8 cellular contexts compared by ENCODE assay signal in the genomic region with DNA sequence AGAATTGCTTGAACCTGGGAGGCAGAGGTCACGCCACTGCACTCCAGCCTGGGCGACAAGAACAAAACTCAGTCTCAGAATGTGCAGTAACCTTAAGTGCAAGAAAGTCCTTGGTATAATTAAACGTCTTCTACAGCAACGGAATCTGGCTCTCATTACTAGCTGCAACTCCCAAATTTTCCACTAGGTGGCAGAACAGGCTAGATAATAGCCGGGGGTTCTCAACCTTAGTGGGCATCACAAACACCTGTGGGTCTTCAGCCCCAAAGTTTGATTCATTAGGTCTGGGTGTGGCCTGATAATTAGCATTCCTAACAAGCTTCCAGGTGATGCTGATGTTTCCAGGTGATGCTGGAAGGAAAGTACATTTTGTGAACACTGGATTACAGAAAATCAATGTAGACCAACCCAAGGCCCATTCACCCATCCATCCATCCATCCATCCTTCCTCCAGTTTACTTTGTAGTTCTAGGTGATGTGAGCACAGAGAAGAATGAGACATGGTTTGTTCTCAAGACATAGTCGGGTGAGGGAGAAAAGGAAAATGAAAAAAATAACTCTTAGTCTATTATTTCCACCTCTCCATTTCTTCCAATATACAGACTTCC. TPM values are rescaled to one million over a fixed set of nuclear protein-coding genes. Genes with fewer than 3 reads are reported as not detected.
DNase-seq lines count a peak whose midpoint lies in the region; ATAC-seq and TF ChIP-seq lines count a peak whose summit lies in the region.

No MANE protein-coding gene starts in this region.

- H3F3A ChIP-seq in SK-N-SH (replicated peaks; ENCODE audit: insufficient read depth), result peaks cover 23% of the 10 kb centered on the region

- TF ChIP-seq RAD21 in IMR-90 (IDR thresholded peaks at IDR 0.05; ENCODE audit: low read length), result peak; percentile 90
- peak; percentile 94 for TF ChIP-seq RAD21 in SK-N-SH (IDR thresholded peaks at IDR 0.05; ENCODE audit: low read length)

- peaks cover 0 to 15% of the 10 kb centered on the region in 2 experiments; a peak in 2 of 4 replicates for H3K79me1 ChIP-seq in IMR-90 (ENCODE audit: low read depth in 1 of 2, low read length in 2 of 2)

- intact Hi-C loops in IMR-90 (cut with micrococcal nuclease), result loop anchor here (1.0 to 5.0 kb wide), 5 partner anchors 137 to 441 kb away; partner anchors contain the start of gene CNTRL
- intact Hi-C loops in activated naive CD4-positive, alpha-beta T cell treated with anti-CD3 and anti-CD28 coated beads for 36 hours (cut with micrococcal nuclease), result loop anchor here (1.0 to 5.0 kb wide), 12 partner anchors 42 to 641 kb away; partner anchors contain the start of genes MEGF9 and PHF19
- intact Hi-C loops in head of caudate nucleus (cut with DNase I), result loop anchor here (5.0 kb wide), 1 partner anchor 181 kb away; no protein-coding TSS in a partner anchor

- H4K5ac ChIP-seq in IMR-90 (ENCODE audit: low read depth, low read length), result no peak overlapping the region

- no peak overlapping the region for H3K27ac ChIP-seq in IMR-90 (ENCODE audit: insufficient read depth, low read length)
- H3K27ac ChIP-seq in SK-N-SH (ENCODE audit: low read depth in 2 of 2, low read length in 1 of 2), result no peak overlapping the region; a peak in 1 of 4 replicates

- H4K20me1 ChIP-seq in IMR-90 (ENCODE audit: insufficient read depth, low read length) (no peaks in the 10 kb centered on the region), SK-N-SH (ENCODE audit: insufficient read depth) (no peaks in the 10 kb centered on the region)

- no peaks in the 10 kb centered on the region for H3K27me3 Mint-ChIP-seq in activated naive CD4-positive, alpha-beta T cell treated with anti-CD3 and anti-CD28 coated beads for 36 hours (ENCODE audit: low read depth)

- H3K4me3 ChIP-seq in IMR-90 (ENCODE audit: insufficient read depth, low read depth, low read length) (no peak overlapping the region), SK-N-SH (ENCODE audit: low read depth in 2 of 2, low read length in 1 of 2) (peak overlapping the region in 1 of 2 experiments; percentile 26; a peak in 1 of 4 replicates)

- no peak overlapping the region for H3K18ac ChIP-seq in IMR-90 (ENCODE audit: low read depth, low read length)

- peak; percentile 80 for TF ChIP-seq CTCF in IMR-90 (conservative IDR thresholded peaks at IDR 0.05; ENCODE audit: low read depth, low read length)
- peak; percentile 90 for TF ChIP-seq CTCF in SK-N-SH (IDR thresholded peaks at IDR 0.05)

- no peak overlapping the region for H3K23ac ChIP-seq in IMR-90 (ENCODE audit: low read depth, low read length)

- POLR2A ChIA-PET in IMR-90 (lab: Charles Lee; ENCODE audit: unreplicated experiment), result no interaction called here
- POLR2A ChIA-PET in SK-N-SH (lab: Yijun Ruan, JAX), result no interaction called here

- H3K27ac Mint-ChIP-seq in activated naive CD4-positive, alpha-beta T cell treated with anti-CD3 and anti-CD28 coated beads for 36 hours, result peak overlapping the region; percentile 58

- no peak overlapping the region for H3K56ac ChIP-seq in IMR-90 (ENCODE audit: extremely low read depth, insufficient read depth, low read length)

- no peak overlapping the region for H3K14ac ChIP-seq in IMR-90 (replicated peaks; ENCODE audit: low read depth, low read length)

- CTCF ChIA-PET in IMR-90 (lab: Yijun Ruan, JAX), result interaction anchor here (0.7 to 1.8 kb wide), 8 partner anchors 11 to 307 kb away, joined by 3 to 7 read pairs (median 4); no protein-coding TSS in a partner anchor
- CTCF ChIA-PET in SK-N-SH (lab: Yijun Ruan, JAX), result interaction anchor here (0.5 to 3.3 kb wide), 50 partner anchors 8 to 643 kb away, joined by 3 to 47 read pairs (median 4); partner anchors contain the start of gene FBXW2
- CTCF ChIA-PET in activated naive CD4-positive, alpha-beta T cell treated with anti-CD3 and anti-CD28 coated beads for 36 hours (lab: Charles Lee), result interaction anchor here (0.7 to 2.9 kb wide), 37 partner anchors 10 to 457 kb away, joined by 3 to 22 read pairs (median 4); partner anchors contain the start of genes CNTRL and FBXW2

- H2AK9ac ChIP-seq in IMR-90 (replicated peaks; ENCODE audit: low read depth, low read length, poor library complexity), result no peak overlapping the region

- no peak overlapping the region for H3K4ac ChIP-seq in IMR-90 (ENCODE audit: low read depth, low read length)

- no peaks in the 10 kb centered on the region for H3K9me3 ChIP-seq in IMR-90 (ENCODE audit: control insufficient read depth, insufficient read depth, low read length)
- no peaks in the 10 kb centered on the region for H3K9me3 ChIP-seq in SK-N-SH

- H3K4me1 ChIP-seq in IMR-90 (ENCODE audit: control insufficient read depth, insufficient read depth, low read length) (peaks cover 7% of the 10 kb centered on the region), SK-N-SH (ENCODE audit: control insufficient read depth in 1 of 2, insufficient read depth in 2 of 2, low read depth in 1 of 2, low read length in 1 of 2) (peaks cover 0 to 8% of the 10 kb centered on the region in 2 experiments; a peak in 1 of 4 replicates)

- WGBS in IMR-90 (ENCODE audit: extremely low coverage in 2 of 2, insufficient read length in 1 of 2), 2 experiments, result 10% methylated on average over 2 of the region's 6 CpGs; no CpG with 5 or more reads in 1 of the 2 experiments
- 6% methylated on average over 6 of the region's 6 CpGs for WGBS in SK-N-SH (ENCODE audit: low lambda C conversion rate)

- H3K4me3 Mint-ChIP-seq in activated naive CD4-positive, alpha-beta T cell treated with anti-CD3 and anti-CD28 coated beads for 36 hours, result no peak overlapping the region

- TF ChIP-seq EP300 in SK-N-SH (IDR thresholded peaks at IDR 0.05; ENCODE audit: borderline replicate concordance in 1 of 2, low read depth in 1 of 2, low read length in 1 of 2), result no peak

- in situ Hi-C loops in IMR-90 (cut with MboI; ENCODE audit: low sequenced_read_pairs), result loop anchor here (10.0 to 25.0 kb wide), 2 partner anchors 309 to 631 kb away; no protein-coding TSS in a partner anchor

- H2BK120ac ChIP-seq in IMR-90 (ENCODE audit: low read depth, low read length), result no peak overlapping the region

- no peaks in the 10 kb centered on the region for H3K79me2 ChIP-seq in SK-N-SH (ENCODE audit: insufficient read depth)

- peak; percentile 81 for ATAC-seq in IMR-90 (ENCODE audit: low read depth)
- ATAC-seq in GM21529 (IDR thresholded peaks at IDR 0.05; ENCODE audit: unreplicated experiment), result no peak

- BruUV-seq in IMR-90 (replicated peaks; lab: Mats Ljungman, UMichigan), result no TSS peak

- H3K9ac ChIP-seq in IMR-90 (ENCODE audit: low read depth, low read length), result no peak overlapping the region
- no peak overlapping the region for H3K9ac ChIP-seq in SK-N-SH

- H3K9me2 ChIP-seq in SK-N-SH, result no peaks in the 10 kb centered on the region

- H4K91ac ChIP-seq in IMR-90 (ENCODE audit: insufficient read depth, low read depth, low read length), result no peak overlapping the region

- peaks cover 34% of the 10 kb centered on the region for H3K4me1 Mint-ChIP-seq in activated naive CD4-positive, alpha-beta T cell treated with anti-CD3 and anti-CD28 coated beads for 36 hours (ENCODE audit: low read depth)

- no peak overlapping the region for H2BK20ac ChIP-seq in IMR-90 (ENCODE audit: low read depth, low read length)

- H3K9me3 Mint-ChIP-seq in activated naive CD4-positive, alpha-beta T cell treated with anti-CD3 and anti-CD28 coated beads for 36 hours, result no peaks in the 10 kb centered on the region

- no peak overlapping the region for H4K8ac ChIP-seq in IMR-90 (ENCODE audit: low read depth in 2 of 2, low read length in 2 of 2)

- peaks cover 7% of the 10 kb centered on the region for H3K36me3 ChIP-seq in IMR-90 (ENCODE audit: control insufficient read depth, insufficient read depth, low read length)
- peaks cover 0 to 12% of the 10 kb centered on the region in 2 experiments for H3K36me3 ChIP-seq in SK-N-SH (replicated peaks in 1 of 2; ENCODE audit: control insufficient read depth in 1 of 2, insufficient read depth in 2 of 2, low read length in 1 of 2)

- H2AFZ ChIP-seq in IMR-90 (replicated peaks; ENCODE audit: low read length, poor library complexity) (no peak overlapping the region), SK-N-SH (ENCODE audit: low read depth) (no peak overlapping the region)

- H2BK15ac ChIP-seq in IMR-90 (ENCODE audit: low read depth, low read length), result no peak overlapping the region

- peaks cover 5% of the 10 kb centered on the region for H3K36me3 Mint-ChIP-seq in activated naive CD4-positive, alpha-beta T cell treated with anti-CD3 and anti-CD28 coated beads for 36 hours (ENCODE audit: low read depth)

- 0 out of 2 replicates have a peak, but pooled peaks cover 2% of the 10 kb centered on the region for H3K9me1 ChIP-seq in IMR-90 (ENCODE audit: insufficient read depth, low read length)

- DNase-seq in activated gamma-delta T cell treated with Interleukin-2 at 50 U/mL for 16 hours, result peak; percentile 71
- DNase-seq in activated gamma-delta T cell (lab: John Stamatoyannopoulos, UW), result no peak
- DNase-seq in IMR-90, result peak; percentile 34
- peak; percentile 86 for DNase-seq in SK-N-SH
- peak; percentile 83 for DNase-seq in activated naive CD4-positive, alpha-beta T cell treated with anti-CD3 and anti-CD28 coated beads for 36 hours
- DNase-seq in head of caudate nucleus, result peak in 37 of 42 donors; percentile 28 to 89 (median 69)
- peak; percentile 44 for DNase-seq in putamen (ENCODE audit: low spot score)

- H3K27me3 ChIP-seq in IMR-90 (ENCODE audit: control insufficient read depth, insufficient read depth, low read length) (no peaks in the 10 kb centered on the region), SK-N-SH (ENCODE audit: insufficient read depth) (no peaks in the 10 kb centered on the region)

- peak overlapping the region; percentile 19 for H2BK5ac ChIP-seq in IMR-90 (ENCODE audit: low read depth, low read length, poor library complexity, severe bottlenecking)

- dilution Hi-C loops in IMR-90 (cut with HindIII; ENCODE audit: low sequenced_read_pairs, unreplicated experiment), result no loop called here

- H2AK5ac ChIP-seq in IMR-90 (ENCODE audit: low read depth, low read length), result peak overlapping the region; percentile 58

- no peak for TF ChIP-seq POLR2A in IMR-90 (IDR thresholded peaks at IDR 0.05; ENCODE audit: low read depth, low read length)

- H3K4me2 ChIP-seq in IMR-90 (ENCODE audit: low read depth, low read length) (no peak overlapping the region), SK-N-SH (no peak overlapping the region)

RNA-seq across cellular contexts. Expression of gene FBXW2, which starts 37.3 kb away (rescaled TPM):
- total RNA-seq in IMR-90 (2012; rRNA removed), result 27.1 and 35.6 TPM in 2 replicates
- polyA plus RNA-seq in IMR-90 (2012; rRNA removed) (32.3 and 43.5 TPM in 2 replicates), SK-N-SH (2012; rRNA removed) (40.1 and 47.6 TPM in 2 replicates)
- polyA plus RNA-seq in IMR-90 (2012; cell fraction: cytosol; rRNA removed), result 11.1 and 19.2 TPM in 2 replicates
- polyA plus RNA-seq in IMR-90 (2012; cell fraction: nucleus; rRNA removed; ENCODE audit: low replicate concordance), result 15.6 and 45.3 TPM in 2 replicates
- 50.2 and 51.7 TPM in 2 replicates for polyA plus RNA-seq in SK-N-SH (2012; cell fraction: cytosol; rRNA removed)
- polyA plus RNA-seq in SK-N-SH (2012; cell fraction: nucleus; rRNA removed), result 30.3 and 51.1 TPM in 2 replicates
- 10 to 100 TPM; 60.8 to 64.4 TPM for total RNA-seq in activated naive CD4-positive, alpha-beta T cell treated with anti-CD3 and anti-CD28 coated beads for 36 hours

RNA-seq across cellular contexts. Expression of gene MEGF9, which starts 41.7 kb away (rescaled TPM):
- total RNA-seq in IMR-90 (2012; rRNA removed), result 3.4 and 4.7 TPM in 2 replicates
- polyA plus RNA-seq in IMR-90 (2012; rRNA removed), result 3.0 and 3.4 TPM in 2 replicates
- 1.4 and 1.7 TPM in 2 replicates for polyA plus RNA-seq in IMR-90 (2012; cell fraction: cytosol; rRNA removed)
- 0.83 and 3.0 TPM in 2 replicates for polyA plus RNA-seq in IMR-90 (2012; cell fraction: nucleus; rRNA removed; ENCODE audit: low replicate concordance)
- 1.8 and 2.2 TPM in 2 replicates for polyA plus RNA-seq in SK-N-SH (2012; rRNA removed)
- 3.1 and 3.3 TPM in 2 replicates for polyA plus RNA-seq in SK-N-SH (2012; cell fraction: cytosol; rRNA removed)
- 1.00 and 1.5 TPM in 2 replicates for polyA plus RNA-seq in SK-N-SH (2012; cell fraction: nucleus; rRNA removed)
- total RNA-seq in activated naive CD4-positive, alpha-beta T cell treated with anti-CD3 and anti-CD28 coated beads for 36 hours, result 1 to 10 TPM; 3.8 TPM
